In genomic region chr5:10416868-10417267, GRCh38 we compare ENCODE assay signal across 33 cellular contexts. TPM values are rescaled to one million over a fixed set of nuclear protein-coding genes. Genes with fewer than 3 reads are reported as not detected.
"Had no signal": no experiment of that assay in that cellular context is flagged by ENCODE, and none has a peak within 500 bp of the region (broad histone marks: within the 10 kb centered on the region; RNA-seq: fewer than 3 reads in every experiment).

No MANE protein-coding gene starts in this region.

- H3K9me3 ChIP-seq: adrenal gland, breast epithelium, esophagus squamous epithelium, gastroesophageal sphincter had no signal

- ATAC-seq: activated CD4-positive, CD25-positive, alpha-beta regulatory T cell treated with anti-CD3 and anti-CD28 coated beads, Interleukin-2, amount 50 U/mL, for 24 hours; activated CD8-positive, alpha-beta T cell treated with anti-CD3 and anti-CD28 coated beads for 36 hours; activated naive CD4-positive, alpha-beta T cell treated with anti-CD3 and anti-CD28 coated beads, Interleukin-2, amount 50 U/mL, for 72 hours; activated T-cell treated with anti-CD3 and anti-CD28 coated beads, Interleukin-2, amount 50 U/mL, for 72 hours; effector memory CD8-positive, alpha-beta T cell; gastroesophageal sphincter; T-cell had no signal

- H3K27me3 Mint-ChIP-seq: activated B cell treated with CpG ODN at 0.5 μM for 24 hours; activated CD8-positive, alpha-beta T cell treated with anti-CD3 and anti-CD28 coated beads for 36 hours; activated naive CD4-positive, alpha-beta T cell treated with anti-CD3 and anti-CD28 coated beads, Interleukin-2, amount 10 ng/mL, durations not matched to agents 7 days and 5 days; central memory CD8-positive, alpha-beta T cell; dendritic cell treated with granulocyte-macrophage colony-stimulating factor and Interleukin-4, amounts not matched to agents 40 ng/mL and 50 ng/mL, for 4 days; effector memory CD8-positive, alpha-beta T cell; T-cell had no signal

- H3K4me3 Mint-ChIP-seq: activated B cell treated with CpG ODN at 0.5 μM for 24 hours; activated CD8-positive, alpha-beta T cell treated with anti-CD3 and anti-CD28 coated beads for 36 hours; activated naive CD4-positive, alpha-beta T cell treated with anti-CD3 and anti-CD28 coated beads, Interleukin-2, amount 10 ng/mL, durations not matched to agents 7 days and 5 days; activated T-cell treated with anti-CD3 and anti-CD28 coated beads, Interleukin-2, amount 50 U/mL, for 72 hours; brain; central memory CD8-positive, alpha-beta T cell; dendritic cell treated with granulocyte-macrophage colony-stimulating factor and Interleukin-4, amounts not matched to agents 40 ng/mL and 50 ng/mL, for 4 days; effector memory CD8-positive, alpha-beta T cell; T-cell; T-helper 1 cell treated with Interleukin-12 subunit alpha and Interleukin-12 subunit beta and Interleukin-4 antibody, amounts not matched to agents 30 μg/mL and 1 μg/mL, for 36 hours; T-helper 2 cell treated with Interferon-gamma antibody and Interleukin-4, amounts not matched to agents 5 μg/mL and 100 μg/mL, for 36 hours had no signal

- H3K4me1 ChIP-seq: breast epithelium had no signal

- H3K4me3 ChIP-seq: adrenal gland, breast epithelium, cardiac muscle cell, coronary artery, esophagus squamous epithelium, gastroesophageal sphincter had no signal

- H3K36me3 ChIP-seq: breast epithelium had no signal

- H3K9me3 Mint-ChIP-seq: activated B cell treated with CpG ODN at 0.5 μM for 24 hours; activated CD8-positive, alpha-beta T cell treated with anti-CD3 and anti-CD28 coated beads for 36 hours; activated naive CD4-positive, alpha-beta T cell treated with anti-CD3 and anti-CD28 coated beads, Interleukin-2, amount 10 ng/mL, durations not matched to agents 7 days and 5 days; activated naive CD4-positive, alpha-beta T cell treated with anti-CD3 and anti-CD28 coated beads, Interleukin-2, amount 50 U/mL, for 72 hours; activated T-cell treated with anti-CD3 and anti-CD28 coated beads, Interleukin-2, amount 50 U/mL, for 72 hours; brain; central memory CD8-positive, alpha-beta T cell; dendritic cell treated with granulocyte-macrophage colony-stimulating factor and Interleukin-4, amounts not matched to agents 40 ng/mL and 50 ng/mL, for 4 days; effector memory CD8-positive, alpha-beta T cell; T-cell; T-helper 1 cell treated with Interleukin-12 subunit alpha and Interleukin-12 subunit beta and Interleukin-4 antibody, amounts not matched to agents 30 μg/mL and 1 μg/mL, for 36 hours; T-helper 2 cell treated with Interferon-gamma antibody and Interleukin-4, amounts not matched to agents 5 μg/mL and 100 μg/mL, for 36 hours had no signal

- DNase-seq: activated B cell treated with CpG ODN at 0.5 μM for 24 hours; activated CD4-positive, alpha-beta T cell treated with anti-CD3 and anti-CD28 coated beads for 48 hours; activated CD4-positive, alpha-beta T cell treated with anti-CD3 and anti-CD28 coated beads, Interleukin-2, amount 50 U/mL, for 1 hour; activated CD4-positive, alpha-beta T cell treated with anti-CD3 and anti-CD28 coated beads, Interleukin-2, amount 50 U/mL, for 48 hours; activated CD8-positive, alpha-beta memory T cell treated with anti-CD3 and anti-CD28 coated beads for 24 hours; activated CD8-positive, alpha-beta T cell treated with anti-CD3 and anti-CD28 coated beads for 36 hours; activated gamma-delta T cell; activated naive CD4-positive, alpha-beta T cell; activated naive CD4-positive, alpha-beta T cell treated with anti-CD3 and anti-CD28 coated beads, Interleukin-2, amount 10 ng/mL, durations not matched to agents 7 days and 5 days; activated T-cell treated with anti-CD3 and anti-CD28 coated beads, Interleukin-2, amount 50 U/mL, for 72 hours; adrenal gland; amygdala; aorta; effector CD4-positive, alpha-beta T cell; effector memory CD8-positive, alpha-beta T cell; esophagus squamous epithelium; foreskin melanocyte; SW 1271; T-cell; T1000; WERI-Rb-1 had no signal

- H3K27me3 ChIP-seq: adrenal gland, breast epithelium, cardiac muscle cell, esophagus squamous epithelium, gastroesophageal sphincter had no signal

- H3K27ac Mint-ChIP-seq: activated B cell treated with CpG ODN at 0.5 μM for 24 hours; activated CD8-positive, alpha-beta T cell treated with anti-CD3 and anti-CD28 coated beads for 36 hours; activated naive CD4-positive, alpha-beta T cell treated with anti-CD3 and anti-CD28 coated beads, Interleukin-2, amount 10 ng/mL, durations not matched to agents 7 days and 5 days; activated naive CD4-positive, alpha-beta T cell treated with anti-CD3 and anti-CD28 coated beads, Interleukin-2, amount 50 U/mL, for 72 hours; activated T-cell treated with anti-CD3 and anti-CD28 coated beads, Interleukin-2, amount 50 U/mL, for 72 hours; dendritic cell treated with granulocyte-macrophage colony-stimulating factor and Interleukin-4, amounts not matched to agents 40 ng/mL and 50 ng/mL, for 4 days; T-helper 1 cell treated with Interleukin-12 subunit alpha and Interleukin-12 subunit beta and Interleukin-4 antibody, amounts not matched to agents 30 μg/mL and 1 μg/mL, for 36 hours; T-helper 2 cell treated with Interferon-gamma antibody and Interleukin-4, amounts not matched to agents 5 μg/mL and 100 μg/mL, for 36 hours had no signal

- H3K27ac ChIP-seq: adrenal gland, breast epithelium, cardiac muscle cell, coronary artery, epithelial cell of prostate, esophagus squamous epithelium, gastroesophageal sphincter, WERI-Rb-1 had no signal

RNA-seq across cellular contexts. Expression of gene ROPN1L, which starts 24.8 kb away (rescaled TPM):
- total RNA-seq: activated CD8-positive, alpha-beta T cell treated with anti-CD3 and anti-CD28 coated beads for 36 hours had no signal
